9 cellular contexts compared by ENCODE assay signal in genomic region chr14:85530626-85531025, GRCh38. TPM values are rescaled to one million over a fixed set of nuclear protein-coding genes. Genes with fewer than 3 reads are reported as not detected.
DNase-seq lines count a peak whose midpoint lies in the region; TF ChIP-seq lines count a peak whose summit lies in the region.
"Had no signal": no experiment of that assay in that cellular context is flagged by ENCODE, and none has a peak within 500 bp of the region (broad histone marks: within the 10 kb centered on the region; RNA-seq: fewer than 3 reads in every experiment).

No MANE protein-coding gene starts in this region.

- DNase-seq in cardiac fibroblast (ENCODE audit: low read depth in 2 of 2) (no peak), kidney tubule cell (ENCODE audit: low spot score) (peak; percentile 5), smooth muscle cell (lab: John Stamatoyannopoulos, UW; ENCODE audit: unreplicated experiment) (no peak), NCI-H82 (lab: John Stamatoyannopoulos, UW) (no peak), CD1c-positive myeloid dendritic cell (ENCODE audit: extremely low spot score) (no peak), cerebellum (ENCODE audit: low spot score) (no peak), NCI-H187 treated with DMSO at 0.1 percent for 48 hours (lab: John Stamatoyannopoulos, UW) (no peak)
- DNase-seq: effector CD8-positive, alpha-beta T cell had no signal

- peak overlapping the region; percentile 65 for H3K4me3 ChIP-seq in HUES64 (ENCODE audit: low read length)
- H3K4me3 ChIP-seq in cardiac fibroblast (replicated peaks in 1 of 2; ENCODE audit: low read depth in 2 of 2, low read length in 2 of 2), result peak overlapping the region; percentile 83 to 93
- peak overlapping the region; percentile 80 for H3K4me3 ChIP-seq in smooth muscle cell

- TF ChIP-seq CTCF in cardiac fibroblast (IDR thresholded peaks at IDR 0.05; ENCODE audit: low read depth, low read length) (no peak), smooth muscle cell (IDR thresholded peaks at IDR 0.05; ENCODE audit: borderline replicate concordance, insufficient read depth, poor library complexity, severe bottlenecking) (no peak)

- 2% methylated on average over 7 of the region's 7 CpGs for WGBS in HUES64
- 2% methylated on average over 7 of the region's 7 CpGs for WGBS in smooth muscle cell (ENCODE audit: low lambda C conversion rate)

- no peak overlapping the region for H3K27ac ChIP-seq in HUES64 (ENCODE audit: low read depth, low read length)
- H3K27ac ChIP-seq in smooth muscle cell (ENCODE audit: low read depth), result peak overlapping the region; percentile 76

- peaks cover 36% of the 10 kb centered on the region for H3K79me2 ChIP-seq in smooth muscle cell (ENCODE audit: low read depth)

- H3K36me3 ChIP-seq in HUES64 (ENCODE audit: insufficient read depth, low read length) (no peaks in the 10 kb centered on the region), smooth muscle cell (ENCODE audit: low read depth) (no peaks in the 10 kb centered on the region)

- H3K9me3 ChIP-seq in HUES64 (ENCODE audit: insufficient read depth, low read depth, low read length) (no peaks in the 10 kb centered on the region), smooth muscle cell (replicated peaks; ENCODE audit: low read depth) (no peaks in the 10 kb centered on the region)

- peaks cover 18% of the 10 kb centered on the region for H4K20me1 ChIP-seq in smooth muscle cell (ENCODE audit: low read depth)

- peak overlapping the region; percentile 87 for H3K4me2 ChIP-seq in smooth muscle cell

- H3K4me1 ChIP-seq in HUES64 (ENCODE audit: insufficient read depth, low read length) (peaks cover 28% of the 10 kb centered on the region), smooth muscle cell (ENCODE audit: low read depth) (peaks cover 18% of the 10 kb centered on the region)

- no peaks in the 10 kb centered on the region for H3F3A ChIP-seq in smooth muscle cell (ENCODE audit: low read depth)

- peak overlapping the region; percentile 81 for H2AFZ ChIP-seq in smooth muscle cell (ENCODE audit: low read depth)

- H3K9ac ChIP-seq in HUES64 (ENCODE audit: low read depth, low read length) (no peak overlapping the region), smooth muscle cell (ENCODE audit: low read depth) (peak overlapping the region; percentile 5)

- H3K27me3 ChIP-seq in HUES64 (ENCODE audit: insufficient read depth, low read length) (peaks cover 69% of the 10 kb centered on the region), smooth muscle cell (ENCODE audit: low read depth) (no peaks in the 10 kb centered on the region)

RNA-seq across cellular contexts. Expression of gene FLRT2, which starts 0.7 kb away (rescaled TPM):
- 12.0 TPM for polyA plus RNA-seq in HUES64 (2013, experiment 1 of 2)
- polyA plus RNA-seq in HUES64 (2013, experiment 2 of 2), result 12.8 TPM
- total RNA-seq in smooth muscle cell, result 89.0 and 104 TPM in 2 replicates
- 47.0 and 52.3 TPM in 2 replicates for polyA plus RNA-seq in smooth muscle cell
- total RNA-seq in cerebellum, result 102 TPM
